In genomic region chr1:155139895-155140629, GRCh38 we compare ENCODE assay signal across 1 cellular context.
TF ChIP-seq lines count a peak whose summit lies in the region.

DPM3 (minus strand) TSS chr1:155140531; CDS start chr1:155140240, 291 bp downstream.

TF ChIP-seq in K562, 482 proteins besides CTCF, POLR2A, EP300 and RAD21 (continued from another document and continues in another):
- peak; percentile 85 for TF ChIP-seq CREM (IDR thresholded peaks at IDR 0.05; ENCODE audit: low read depth)
- TF ChIP-seq NKRF (IDR thresholded peaks at IDR 0.05; ENCODE audit: borderline replicate concordance), result no peak; the same call in 1 of the 2 replicates
- no peak for TF ChIP-seq CBX5 (IDR thresholded peaks at IDR 0.05; ENCODE audit: borderline replicate concordance, low read depth)
- TF ChIP-seq NR2C2 (CRISPR knock-in tag; IDR thresholded peaks at IDR 0.05), result peak; percentile 74
- peak; percentile 92 for TF ChIP-seq NR2C2 (tag; IDR thresholded peaks at IDR 0.05)
- TF ChIP-seq ZNF232 (CRISPR knock-in tag; IDR thresholded peaks at IDR 0.05), result no peak
- no peak for TF ChIP-seq CLOCK (CRISPR knock-in tag; IDR thresholded peaks at IDR 0.05; ENCODE audit: borderline replicate concordance)
- TF ChIP-seq SRF (CRISPR knock-in tag; IDR thresholded peaks at IDR 0.05), result no peak
- TF ChIP-seq SNRNP70 (optimal IDR thresholded peaks at IDR 0.05; ENCODE audit: low read depth, low read length), result no peak
- TF ChIP-seq E2F1 (CRISPR knock-in tag; IDR thresholded peaks at IDR 0.05), result 0 out of 2 replicates have a peak, but pooled peaks have one; percentile 26
- peak; percentile 90 for TF ChIP-seq ETS1 (conservative IDR thresholded peaks at IDR 0.05; ENCODE audit: control insufficient read depth, low read depth, low read length)
- TF ChIP-seq USF2 (CRISPR knock-in tag; IDR thresholded peaks at IDR 0.05), result no peak
- no peak for TF ChIP-seq ARHGAP35 (IDR thresholded peaks at IDR 0.05; ENCODE audit: partially characterized antibody)
- no peak for TF ChIP-seq ZNF445 (CRISPR knock-in tag; IDR thresholded peaks at IDR 0.05; ENCODE audit: low read depth)
- peak; percentile 19; the same call in 1 of the 2 replicates for TF ChIP-seq BHLHE40 (IDR thresholded peaks at IDR 0.05; ENCODE audit: low read length)
- TF ChIP-seq ZNF280A (IDR thresholded peaks at IDR 0.05; ENCODE audit: low read depth, partially characterized antibody), result no peak
- peak; percentile 100 for TF ChIP-seq ZBTB40 (IDR thresholded peaks at IDR 0.05)
- no peak for TF ChIP-seq ZBTB40 (CRISPR knock-in tag; IDR thresholded peaks at IDR 0.05)
- TF ChIP-seq HDAC6 (IDR thresholded peaks at IDR 0.05; ENCODE audit: low read depth, low read length), result no peak
- no peak for TF ChIP-seq COPS2 (conservative IDR thresholded peaks at IDR 0.05)
- no peak for TF ChIP-seq HEY1 (CRISPR knock-in tag; IDR thresholded peaks at IDR 0.05; ENCODE audit: borderline replicate concordance)
- peak in 1 of 2 experiments; percentile 90; a peak in 2 of 4 replicates for TF ChIP-seq TRIM24 (IDR thresholded peaks at IDR 0.05)
- TF ChIP-seq GTF3C2 (IDR thresholded peaks at IDR 0.05; ENCODE audit: borderline replicate concordance, extremely low read depth, insufficient read length), result no peak
- no peak for TF ChIP-seq NR1H2 (CRISPR knock-in tag; IDR thresholded peaks at IDR 0.05)
- TF ChIP-seq SIN3B (IDR thresholded peaks at IDR 0.05; ENCODE audit: low read depth), result peak; percentile 75; the same call in 1 of the 2 replicates
- TF ChIP-seq ZNF12 (CRISPR knock-in tag; IDR thresholded peaks at IDR 0.05), result no peak
- TF ChIP-seq ZNF23 (CRISPR knock-in tag; IDR thresholded peaks at IDR 0.05), result no peak
- no peak for TF ChIP-seq MYBL2 (IDR thresholded peaks at IDR 0.05; ENCODE audit: low read depth)
- TF ChIP-seq MYBL2 (CRISPR knock-in tag; IDR thresholded peaks at IDR 0.05; ENCODE audit: borderline replicate concordance), result no peak
- peak; percentile 68 for TF ChIP-seq SP1 (CRISPR knock-in tag; IDR thresholded peaks at IDR 0.05)
- TF ChIP-seq KDM4B (IDR thresholded peaks at IDR 0.05; ENCODE audit: borderline replicate concordance in 2 of 2, low read depth in 1 of 2), result peak in 1 of 2 experiments; percentile 99; a peak in 2 of 4 replicates
